8 cellular contexts compared by ENCODE assay signal in genomic region chr1:246608616-246609376, GRCh38. TPM values are rescaled to one million over a fixed set of nuclear protein-coding genes. Genes with fewer than 3 reads are reported as not detected.
DNase-seq lines count a peak whose midpoint lies in the region; ATAC-seq, FAIRE-seq and TF ChIP-seq lines count a peak whose summit lies in the region.

No MANE protein-coding gene starts in this region.

- H3K27me3 Mint-ChIP-seq in stimulated activated memory B cell treated with anti-CD40 and anti-IgM and Interleukin-4, amounts not matched to agents 10 μg/mL and 1 μg/mL and 100 μg/mL, for 72 hours: no peaks in the 10 kb centered on the region

- no peak for TF ChIP-seq POLR2A in breast epithelium (IDR thresholded peaks at IDR 0.05)

- FAIRE-seq in RCC 7860 (lab: Jason Lieb, UNC): peak; percentile 78

- DNase-seq in GF-D8 (lab: John Stamatoyannopoulos, UW): peak; percentile 92
- peak; percentile 95 for DNase-seq in RCC 7860 (ENCODE audit: low spot score)
- peak; percentile 85 to 86 for DNase-seq in breast epithelium (ENCODE audit: low spot score in 2 of 2)
- DNase-seq in left lung: peak; percentile 86 to 91
- no peak for DNase-seq in NCI-H1436 treated with DMSO at 0.1 percent for 48 hours (lab: John Stamatoyannopoulos, UW)

- ATAC-seq in HG03060 (IDR thresholded peaks at IDR 0.05; ENCODE audit: low read depth, unreplicated experiment) (peak; percentile 65), left lung (peak; percentile 97), GM19324 (IDR thresholded peaks at IDR 0.05; ENCODE audit: low FRiP score, unreplicated experiment) (no peak)
- ATAC-seq in stimulated activated memory B cell treated with anti-CD40 and anti-IgM and Interleukin-4, amounts not matched to agents 10 μg/mL and 1 μg/mL and 100 μg/mL, for 72 hours: peak; percentile 36

- H3K4me1 Mint-ChIP-seq in stimulated activated memory B cell treated with anti-CD40 and anti-IgM and Interleukin-4, amounts not matched to agents 10 μg/mL and 1 μg/mL and 100 μg/mL, for 72 hours: peaks cover 47% of the 10 kb centered on the region

- peak overlapping the region; percentile 24 for H3K27ac Mint-ChIP-seq in stimulated activated memory B cell treated with anti-CD40 and anti-IgM and Interleukin-4, amounts not matched to agents 10 μg/mL and 1 μg/mL and 100 μg/mL, for 72 hours

- H3K27me3 ChIP-seq in breast epithelium (no peaks in the 10 kb centered on the region), left lung (no peaks in the 10 kb centered on the region)

- H3K9me3 ChIP-seq in breast epithelium: peaks cover 0 to 2% of the 10 kb centered on the region in 2 donors
- no peaks in the 10 kb centered on the region for H3K9me3 ChIP-seq in left lung

- TF ChIP-seq CTCF in breast epithelium (IDR thresholded peaks at IDR 0.05): peak in 1 of 3 donors; percentile 13
- peak in 1 of 2 donors; percentile 21 for TF ChIP-seq CTCF in left lung (IDR thresholded peaks at IDR 0.05)

- intact Hi-C loops in breast epithelium (cut with DNase I; ENCODE audit: low total_unique reads) (no loop called here), left lung (cut with DNase I) (no loop called here)

- H3K36me3 ChIP-seq in breast epithelium (no peaks in the 10 kb centered on the region), left lung (no peaks in the 10 kb centered on the region)

- H3K27ac ChIP-seq in breast epithelium (peak overlapping the region; percentile 74 to 85), left lung (peak overlapping the region; percentile 67 to 80)

- H3K4me3 Mint-ChIP-seq in stimulated activated memory B cell treated with anti-CD40 and anti-IgM and Interleukin-4, amounts not matched to agents 10 μg/mL and 1 μg/mL and 100 μg/mL, for 72 hours: no peak overlapping the region

- peak overlapping the region in 1 of 3 donors; percentile 1 for H3K4me3 ChIP-seq in breast epithelium
- H3K4me3 ChIP-seq in left lung: no peak overlapping the region

- H3K9me3 Mint-ChIP-seq in stimulated activated memory B cell treated with anti-CD40 and anti-IgM and Interleukin-4, amounts not matched to agents 10 μg/mL and 1 μg/mL and 100 μg/mL, for 72 hours: no peaks in the 10 kb centered on the region

- H3K4me1 ChIP-seq in breast epithelium (peaks cover 0 to 4% of the 10 kb centered on the region in 2 donors), left lung (peaks cover 9 to 25% of the 10 kb centered on the region in 2 donors)

- H3K36me3 Mint-ChIP-seq in stimulated activated memory B cell treated with anti-CD40 and anti-IgM and Interleukin-4, amounts not matched to agents 10 μg/mL and 1 μg/mL and 100 μg/mL, for 72 hours: peaks cover 10% of the 10 kb centered on the region

RNA-seq across cellular contexts. Expression of gene CNST, which starts 42.5 kb away (rescaled TPM):
- total RNA-seq in breast epithelium (10 to 100 TPM; 25.9 to 30.9 (median 26.4) TPM), left lung (10 to 100 TPM; 20.3 to 24.0 TPM)

RNA-seq across cellular contexts. Expression of gene TFB2M, which starts 42.7 kb away (rescaled TPM):
- total RNA-seq in breast epithelium: 10 to 100 TPM in 2 of 3 donors, 1 to 10 TPM in 1; 9.0 to 15.5 (median 13.4) TPM
- total RNA-seq in left lung: 1 to 10 TPM; 8.8 to 9.3 TPM
